Comparison of ENCODE assay signal across 2 cellular contexts in the genomic region with DNA sequence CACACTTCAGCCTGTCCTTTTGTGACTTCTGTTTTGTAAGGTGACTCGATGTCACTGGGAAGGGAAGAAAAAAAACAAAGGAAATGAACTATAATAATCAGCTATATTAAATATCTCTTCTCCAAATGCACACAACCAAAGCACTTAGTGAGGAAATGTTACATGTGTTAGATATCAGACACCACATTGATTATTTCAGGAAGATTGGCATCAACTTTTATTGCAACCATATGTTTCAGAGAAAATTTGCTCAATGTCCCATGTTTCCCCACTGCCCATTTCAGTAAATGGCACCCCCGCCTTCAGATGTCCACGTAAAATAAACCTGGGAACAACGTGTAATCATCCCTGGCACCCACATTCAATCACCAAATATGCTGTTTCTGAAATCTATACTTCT.
TF ChIP-seq lines count a peak whose summit lies in the region.

No MANE protein-coding gene starts in this region.

TF ChIP-seq in SK-N-SH, 30 proteins besides CTCF, POLR2A, EP300 and RAD21 (continued from another document):
- TF ChIP-seq MAX (IDR thresholded peaks at IDR 0.05; ENCODE audit: low read depth): no peak
- TF ChIP-seq POLR2AphosphoS5 (IDR thresholded peaks at IDR 0.05; ENCODE audit: low read depth, low read length): no peak
- TF ChIP-seq JUND (IDR thresholded peaks at IDR 0.05): no peak
- no peak for TF ChIP-seq MXI1 (IDR thresholded peaks at IDR 0.05; ENCODE audit: low read depth, low read length)
- TF ChIP-seq, protein P1, sequence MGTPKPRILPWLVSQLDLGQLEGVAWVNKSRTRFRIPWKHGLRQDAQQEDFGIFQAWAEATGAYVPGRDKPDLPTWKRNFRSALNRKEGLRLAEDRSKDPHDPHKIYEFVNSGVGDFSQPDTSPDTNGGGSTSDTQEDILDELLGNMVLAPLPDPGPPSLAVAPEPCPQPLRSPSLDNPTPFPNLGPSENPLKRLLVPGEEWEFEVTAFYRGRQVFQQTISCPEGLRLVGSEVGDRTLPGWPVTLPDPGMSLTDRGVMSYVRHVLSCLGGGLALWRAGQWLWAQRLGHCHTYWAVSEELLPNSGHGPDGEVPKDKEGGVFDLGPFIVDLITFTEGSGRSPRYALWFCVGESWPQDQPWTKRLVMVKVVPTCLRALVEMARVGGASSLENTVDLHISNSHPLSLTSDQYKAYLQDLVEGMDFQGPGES (IDR thresholded peaks at IDR 0.05; ENCODE audit: low read depth, low read length): no peak
- TF ChIP-seq, protein P2, sequence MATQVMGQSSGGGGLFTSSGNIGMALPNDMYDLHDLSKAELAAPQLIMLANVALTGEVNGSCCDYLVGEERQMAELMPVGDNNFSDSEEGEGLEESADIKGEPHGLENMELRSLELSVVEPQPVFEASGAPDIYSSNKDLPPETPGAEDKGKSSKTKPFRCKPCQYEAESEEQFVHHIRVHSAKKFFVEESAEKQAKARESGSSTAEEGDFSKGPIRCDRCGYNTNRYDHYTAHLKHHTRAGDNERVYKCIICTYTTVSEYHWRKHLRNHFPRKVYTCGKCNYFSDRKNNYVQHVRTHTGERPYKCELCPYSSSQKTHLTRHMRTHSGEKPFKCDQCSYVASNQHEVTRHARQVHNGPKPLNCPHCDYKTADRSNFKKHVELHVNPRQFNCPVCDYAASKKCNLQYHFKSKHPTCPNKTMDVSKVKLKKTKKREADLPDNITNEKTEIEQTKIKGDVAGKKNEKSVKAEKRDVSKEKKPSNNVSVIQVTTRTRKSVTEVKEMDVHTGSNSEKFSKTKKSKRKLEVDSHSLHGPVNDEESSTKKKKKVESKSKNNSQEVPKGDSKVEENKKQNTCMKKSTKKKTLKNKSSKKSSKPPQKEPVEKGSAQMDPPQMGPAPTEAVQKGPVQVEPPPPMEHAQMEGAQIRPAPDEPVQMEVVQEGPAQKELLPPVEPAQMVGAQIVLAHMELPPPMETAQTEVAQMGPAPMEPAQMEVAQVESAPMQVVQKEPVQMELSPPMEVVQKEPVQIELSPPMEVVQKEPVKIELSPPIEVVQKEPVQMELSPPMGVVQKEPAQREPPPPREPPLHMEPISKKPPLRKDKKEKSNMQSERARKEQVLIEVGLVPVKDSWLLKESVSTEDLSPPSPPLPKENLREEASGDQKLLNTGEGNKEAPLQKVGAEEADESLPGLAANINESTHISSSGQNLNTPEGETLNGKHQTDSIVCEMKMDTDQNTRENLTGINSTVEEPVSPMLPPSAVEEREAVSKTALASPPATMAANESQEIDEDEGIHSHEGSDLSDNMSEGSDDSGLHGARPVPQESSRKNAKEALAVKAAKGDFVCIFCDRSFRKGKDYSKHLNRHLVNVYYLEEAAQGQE (IDR thresholded peaks at IDR 0.05; ENCODE audit: low read depth, low read length): no peak
- TF ChIP-seq FOSL2 (IDR thresholded peaks at IDR 0.05; ENCODE audit: borderline replicate concordance, low read depth): no peak

TF ChIP-seq in SK-N-SH treated with all-trans-retinoic acid at 6 μM for 48 hours, 23 proteins besides CTCF, POLR2A, EP300 and RAD21:
- TF ChIP-seq TCF4 (CRISPR knock-in tag; IDR thresholded peaks at IDR 0.05; ENCODE audit: borderline replicate concordance) (0 out of 2 replicates have a peak, but pooled peaks have one; percentile 61), BACH2 (CRISPR knock-in tag; IDR thresholded peaks at IDR 0.05; ENCODE audit: borderline replicate concordance) (no peak)
TF ChIP-seq in SK-N-SH treated with all-trans-retinoic acid at 6 μM for 48 hours: peak in this region for 1.
